Comparison of ENCODE assay signal across 1 cellular context in the genomic region with DNA sequence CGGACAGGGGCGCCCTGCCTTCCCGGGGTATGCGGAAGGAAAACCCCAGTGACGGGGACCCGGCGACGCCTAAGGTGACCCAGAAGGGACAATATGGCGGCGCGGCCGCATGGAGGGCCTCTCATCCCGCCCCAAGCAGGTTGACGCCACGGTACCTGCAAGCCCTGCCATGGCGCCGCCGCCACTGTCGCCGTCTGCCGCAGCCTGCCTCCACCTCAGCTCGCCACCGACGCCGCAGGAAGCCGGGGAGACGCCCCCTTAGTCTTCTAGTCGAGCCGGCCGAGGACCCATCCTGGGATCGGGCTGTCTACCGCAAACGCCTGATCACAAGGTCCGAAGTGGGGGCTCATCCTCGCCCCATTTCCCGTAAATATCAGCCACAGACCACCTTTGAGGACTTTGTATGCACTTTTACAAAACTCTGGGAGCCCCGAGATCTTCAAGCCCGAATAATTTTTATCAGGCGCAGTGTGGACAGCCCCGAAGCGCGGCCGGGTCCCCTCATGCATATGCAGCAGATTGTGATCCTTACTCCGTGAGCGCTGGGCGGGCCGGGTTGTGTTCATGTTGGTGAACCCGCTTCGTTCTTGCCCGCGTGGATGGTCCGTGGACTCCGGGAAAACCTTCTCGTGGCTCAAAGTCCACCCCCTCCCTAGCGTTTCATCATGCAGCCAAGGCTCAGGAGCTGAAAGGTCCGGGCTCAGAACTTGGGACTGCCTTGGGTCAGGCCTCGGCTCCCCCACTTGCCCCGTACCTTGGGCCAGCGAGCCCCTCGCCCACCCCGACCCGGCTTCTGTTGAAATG.
TF ChIP-seq lines count a peak whose summit lies in the region.

A gene with protein sequence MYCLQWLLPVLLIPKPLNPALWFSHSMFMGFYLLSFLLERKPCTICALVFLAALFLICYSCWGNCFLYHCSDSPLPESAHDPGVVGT (minus strand): TSS at position 239 of the 804 bp plus-strand sequence. CDS start 8,702 bp downstream, outside the sequence.

TF ChIP-seq in GM12878, 131 proteins besides CTCF, POLR2A, EP300 and RAD21 (continued from another document):
- TF ChIP-seq, protein P1, sequence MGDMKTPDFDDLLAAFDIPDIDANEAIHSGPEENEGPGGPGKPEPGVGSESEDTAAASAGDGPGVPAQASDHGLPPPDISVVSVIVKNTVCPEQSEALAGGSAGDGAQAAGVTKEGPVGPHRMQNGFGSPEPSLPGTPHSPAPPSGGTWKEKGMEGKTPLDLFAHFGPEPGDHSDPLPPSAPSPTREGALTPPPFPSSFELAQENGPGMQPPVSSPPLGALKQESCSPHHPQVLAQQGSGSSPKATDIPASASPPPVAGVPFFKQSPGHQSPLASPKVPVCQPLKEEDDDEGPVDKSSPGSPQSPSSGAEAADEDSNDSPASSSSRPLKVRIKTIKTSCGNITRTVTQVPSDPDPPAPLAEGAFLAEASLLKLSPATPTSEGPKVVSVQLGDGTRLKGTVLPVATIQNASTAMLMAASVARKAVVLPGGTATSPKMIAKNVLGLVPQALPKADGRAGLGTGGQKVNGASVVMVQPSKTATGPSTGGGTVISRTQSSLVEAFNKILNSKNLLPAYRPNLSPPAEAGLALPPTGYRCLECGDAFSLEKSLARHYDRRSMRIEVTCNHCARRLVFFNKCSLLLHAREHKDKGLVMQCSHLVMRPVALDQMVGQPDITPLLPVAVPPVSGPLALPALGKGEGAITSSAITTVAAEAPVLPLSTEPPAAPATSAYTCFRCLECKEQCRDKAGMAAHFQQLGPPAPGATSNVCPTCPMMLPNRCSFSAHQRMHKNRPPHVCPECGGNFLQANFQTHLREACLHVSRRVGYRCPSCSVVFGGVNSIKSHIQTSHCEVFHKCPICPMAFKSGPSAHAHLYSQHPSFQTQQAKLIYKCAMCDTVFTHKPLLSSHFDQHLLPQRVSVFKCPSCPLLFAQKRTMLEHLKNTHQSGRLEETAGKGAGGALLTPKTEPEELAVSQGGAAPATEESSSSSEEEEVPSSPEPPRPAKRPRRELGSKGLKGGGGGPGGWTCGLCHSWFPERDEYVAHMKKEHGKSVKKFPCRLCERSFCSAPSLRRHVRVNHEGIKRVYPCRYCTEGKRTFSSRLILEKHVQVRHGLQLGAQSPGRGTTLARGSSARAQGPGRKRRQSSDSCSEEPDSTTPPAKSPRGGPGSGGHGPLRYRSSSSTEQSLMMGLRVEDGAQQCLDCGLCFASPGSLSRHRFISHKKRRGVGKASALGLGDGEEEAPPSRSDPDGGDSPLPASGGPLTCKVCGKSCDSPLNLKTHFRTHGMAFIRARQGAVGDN (IDR thresholded peaks at IDR 0.05), result peak; percentile 29; the same call in 1 of the 2 replicates
- TF ChIP-seq MXI1 (IDR thresholded peaks at IDR 0.05; ENCODE audit: low read depth, low read length) (peak; percentile 71; the same call in 1 of the 2 replicates), NKRF (conservative IDR thresholded peaks at IDR 0.05) (peak; percentile 96), SREBF2 (IDR thresholded peaks at IDR 0.05; ENCODE audit: low read length) (no peak), SREBF1 (IDR thresholded peaks at IDR 0.05; ENCODE audit: low read length) (peak; percentile 4; the same call in 1 of the 2 replicates), KLF5 (IDR thresholded peaks at IDR 0.05; ENCODE audit: partially characterized antibody) (peak; percentile 48), TAF1 (IDR thresholded peaks at IDR 0.05; ENCODE audit: borderline replicate concordance, low read depth, low read length) (peak; percentile 83), MYC (IDR thresholded peaks at IDR 0.05; ENCODE audit: insufficient read depth, insufficient read length, insufficient replicate concordance, low read length, severe bottlenecking) (peak; percentile 84), SPI1 (IDR thresholded peaks at IDR 0.05; ENCODE audit: borderline replicate concordance, insufficient read depth, low read depth, low read length) (no peak), POLR2AphosphoS5 (IDR thresholded peaks at IDR 0.05; ENCODE audit: low read length) (peak; percentile 96), NR2F1 (conservative IDR thresholded peaks at IDR 0.05) (peak; percentile 55), ASH2L (IDR thresholded peaks at IDR 0.05; ENCODE audit: borderline replicate concordance, low read depth) (peak; percentile 98), SIX5 (IDR thresholded peaks at IDR 0.05; ENCODE audit: low read depth, low read length, severe bottlenecking) (peak; percentile 3), ZSCAN29 (IDR thresholded peaks at IDR 0.05) (peak; percentile 93), ZNF592 (IDR thresholded peaks at IDR 0.05) (peak; percentile 95), CREM (IDR thresholded peaks at IDR 0.05; ENCODE audit: low read depth) (peak; percentile 64), BHLHE40 (IDR thresholded peaks at IDR 0.05; ENCODE audit: borderline replicate concordance in 1 of 2, low read depth in 2 of 2, low read length in 1 of 2) (peak in 1 of 2 experiments; percentile 38; a peak in 2 of 4 replicates), MYB (IDR thresholded peaks at IDR 0.05; ENCODE audit: borderline replicate concordance, low read depth, low read length) (peak; percentile 99)
- TF ChIP-seq, protein P2, sequence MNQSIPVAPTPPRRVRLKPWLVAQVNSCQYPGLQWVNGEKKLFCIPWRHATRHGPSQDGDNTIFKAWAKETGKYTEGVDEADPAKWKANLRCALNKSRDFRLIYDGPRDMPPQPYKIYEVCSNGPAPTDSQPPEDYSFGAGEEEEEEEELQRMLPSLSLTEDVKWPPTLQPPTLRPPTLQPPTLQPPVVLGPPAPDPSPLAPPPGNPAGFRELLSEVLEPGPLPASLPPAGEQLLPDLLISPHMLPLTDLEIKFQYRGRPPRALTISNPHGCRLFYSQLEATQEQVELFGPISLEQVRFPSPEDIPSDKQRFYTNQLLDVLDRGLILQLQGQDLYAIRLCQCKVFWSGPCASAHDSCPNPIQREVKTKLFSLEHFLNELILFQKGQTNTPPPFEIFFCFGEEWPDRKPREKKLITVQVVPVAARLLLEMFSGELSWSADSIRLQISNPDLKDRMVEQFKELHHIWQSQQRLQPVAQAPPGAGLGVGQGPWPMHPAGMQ (IDR thresholded peaks at IDR 0.05; ENCODE audit: borderline replicate concordance), result peak; percentile 99
